In genomic region chr17:55275894-55276804, GRCh38 we compare ENCODE assay signal across 16 cellular contexts. TPM values are rescaled to one million over a fixed set of nuclear protein-coding genes. Genes with fewer than 3 reads are reported as not detected.
DNase-seq lines count a peak whose midpoint lies in the region; ATAC-seq and TF ChIP-seq lines count a peak whose summit lies in the region.
"Had no signal": no experiment of that assay in that cellular context is flagged by ENCODE, and none has a peak within 500 bp of the region (broad histone marks: within the 10 kb centered on the region; RNA-seq: fewer than 3 reads in every experiment).

No MANE protein-coding gene starts in this region.

- no peaks in the 10 kb centered on the region for H4K20me1 ChIP-seq in Karpas-422 (ENCODE audit: insufficient read depth, low read depth, low read length)

- no peak overlapping the region for H3K4me3 ChIP-seq in Karpas-422 (ENCODE audit: low read length)
- no peak overlapping the region for H3K4me3 ChIP-seq in ascending aorta
- no peak overlapping the region for H3K4me3 ChIP-seq in right cardiac atrium (ENCODE audit: low read length)
- no peak overlapping the region for H3K4me3 ChIP-seq in stomach smooth muscle (ENCODE audit: low read length in 2 of 2)
- H3K4me3 ChIP-seq: HAP-1, SJSA1 had no signal

- ATAC-seq in right cardiac atrium (peak; percentile 39 to 44), GM18517 (IDR thresholded peaks at IDR 0.05; ENCODE audit: unreplicated experiment) (no peak)
- ATAC-seq: effector memory CD8-positive, alpha-beta T cell; stimulated activated effector memory CD8-positive, alpha-beta T cell treated with anti-CD3 and anti-CD28 coated beads, Interleukin-12 subunit alpha, Interleukin-12 subunit beta, amount 100 ng/mL, for 72 hours had no signal

- H3K27ac ChIP-seq in Karpas-422 (ENCODE audit: low read length), result no peak overlapping the region
- peak overlapping the region; percentile 70 to 83 for H3K27ac ChIP-seq in ascending aorta
- peak overlapping the region; percentile 83 for H3K27ac ChIP-seq in right cardiac atrium (ENCODE audit: low read length)
- peak overlapping the region; percentile 91 for H3K27ac ChIP-seq in stomach smooth muscle (ENCODE audit: low read length)
- H3K27ac ChIP-seq: C4-2B, SJSA1 had no signal

- H3K4me1 ChIP-seq in Karpas-422 (ENCODE audit: low read length) (no peaks in the 10 kb centered on the region), ascending aorta (peaks cover 11 to 51% of the 10 kb centered on the region in 2 donors), right cardiac atrium (ENCODE audit: control insufficient read depth, insufficient read depth, low read length) (peaks cover 13% of the 10 kb centered on the region), stomach smooth muscle (ENCODE audit: control insufficient read depth, insufficient read depth, low read length) (peaks cover 56% of the 10 kb centered on the region)
- H3K4me1 ChIP-seq: HAP-1, SJSA1 had no signal

- WGBS in right cardiac atrium, result 72% methylated on average over 7 of the region's 7 CpGs

- intact Hi-C loops in ascending aorta (cut with DNase I) (loop anchor here (10.0 kb wide), 1 partner anchor 371 kb away; the partner anchor contains the start of gene TOM1L1), right cardiac atrium (cut with DNase I) (no loop called here)

- no peak overlapping the region for H3K9ac ChIP-seq in Karpas-422 (ENCODE audit: low read length)
- H3K9ac ChIP-seq in stomach smooth muscle (ENCODE audit: low read length in 2 of 2), result no peak overlapping the region

- H3K79me2 ChIP-seq in Karpas-422 (ENCODE audit: low read length), result no peaks in the 10 kb centered on the region

- no peak overlapping the region for H3K4me2 ChIP-seq in Karpas-422 (ENCODE audit: low read depth, low read length, poor library complexity, severe bottlenecking)

- no peak overlapping the region for H2AFZ ChIP-seq in Karpas-422 (ENCODE audit: low read length)

- H3K27me3 ChIP-seq in Karpas-422 (ENCODE audit: low read length), result 0 out of 2 replicates have a peak, but pooled peaks cover 2% of the 10 kb centered on the region
- no peaks in the 10 kb centered on the region for H3K27me3 ChIP-seq in ascending aorta
- no peaks in the 10 kb centered on the region for H3K27me3 ChIP-seq in right cardiac atrium (ENCODE audit: control insufficient read depth, insufficient read depth)
- no peaks in the 10 kb centered on the region for H3K27me3 ChIP-seq in stomach smooth muscle (ENCODE audit: control insufficient read depth in 1 of 2, insufficient read depth in 2 of 2, low read length in 2 of 2)

- H3K36me3 ChIP-seq in Karpas-422 (ENCODE audit: insufficient read depth, low read length) (no peaks in the 10 kb centered on the region), ascending aorta (no peaks in the 10 kb centered on the region), stomach smooth muscle (ENCODE audit: control insufficient read depth in 2 of 2, insufficient read depth in 2 of 2, low read length in 2 of 2) (peaks cover 3 to 6% of the 10 kb centered on the region in 2 donors)
- H3K36me3 ChIP-seq: HAP-1, SJSA1 had no signal

- H3K9me3 ChIP-seq in Karpas-422 (ENCODE audit: low read length) (no peaks in the 10 kb centered on the region), ascending aorta (no peaks in the 10 kb centered on the region), right cardiac atrium (ENCODE audit: control insufficient read depth, low read length) (no peaks in the 10 kb centered on the region), stomach smooth muscle (ENCODE audit: control insufficient read depth in 2 of 2, low read length in 2 of 2) (no peaks in the 10 kb centered on the region)
- H3K9me3 ChIP-seq: HAP-1, SJSA1 had no signal

- TF ChIP-seq CTCF in ascending aorta (IDR thresholded peaks at IDR 0.05), result no peak

- DNase-seq in Karpas-422 (peak; percentile 5), ascending aorta (ENCODE audit: low spot score in 2 of 2) (peak in 1 of 2 donors; percentile 75), right cardiac atrium (no peak), NCI-H1092 treated with DMSO at 0.1 percent for 48 hours (lab: John Stamatoyannopoulos, UW) (no peak)
- DNase-seq in activated T-cell treated with anti-CD3 and anti-CD28 coated beads, Interleukin-2, amount 50 U/mL, for 1 hour, result no peak
- no peak for DNase-seq in effector CD8-positive, alpha-beta T cell (lab: John Stamatoyannopoulos, UW)
- DNase-seq: effector memory CD8-positive, alpha-beta T cell; NCI-H187 treated with DMSO at 0.1 percent for 48 hours; stimulated activated CD4-positive, alpha-beta T cell treated with anti-CD3 and anti-CD28 coated beads, Interleukin-2, amount 100 ng/mL, for 24 hours had no signal

- no peaks in the 10 kb centered on the region for H3K9me2 ChIP-seq in Karpas-422 (replicated peaks; ENCODE audit: insufficient read depth, low read length)

RNA-seq across cellular contexts. Expression of gene HLF, which starts 11.4 kb away (rescaled TPM):
- total RNA-seq in Karpas-422 (2014; rRNA removed; shearing (Covaris generic); ENCODE audit: low replicate concordance), result not detected in 2 replicates
- 11.3 TPM for total RNA-seq in ascending aorta
- 10 to 100 TPM; 35.6 to 56.6 (median 49.7) TPM for total RNA-seq in right cardiac atrium
- polyA plus RNA-seq in right cardiac atrium, result 17.0 TPM
- total RNA-seq: lung microvascular endothelial cell had no signal

Comparison
In these comparisons a context has a peak if more than half of its experiments do, and no peak if none do; other contexts are left out.
1. RNA of gene HLF, which starts 11.4 kb away (total RNA-seq): 35.6 to 56.6 TPM in right cardiac atrium and 11.3 TPM in ascending aorta (single experiment); not detected in Karpas-422; every median in the first group is over 10 times any median in the second.